Comparison of ENCODE assay signal across 17 cellular contexts in genomic region chr4:76755756-76756155, GRCh38.
DNase-seq lines count a peak whose midpoint lies in the region; ATAC-seq and TF ChIP-seq lines count a peak whose summit lies in the region.
"Had no signal": no experiment of that assay in that cellular context is flagged by ENCODE, and none has a peak within 500 bp of the region (broad histone marks: within the 10 kb centered on the region; RNA-seq: fewer than 3 reads in every experiment).

No MANE protein-coding gene starts in this region.

- ATAC-seq in HG02571 (IDR thresholded peaks at IDR 0.05; ENCODE audit: unreplicated experiment) (no peak), GM21619 (IDR thresholded peaks at IDR 0.05; ENCODE audit: unreplicated experiment) (no peak)
- ATAC-seq: A549, GM12878, HCT116 had no signal

- no peak overlapping the region for H3K56ac ChIP-seq in mesendoderm (ENCODE audit: low read length)

- no peak overlapping the region for H2BK5ac ChIP-seq in mesendoderm (ENCODE audit: low read length)

- TF ChIP-seq CTCF in ascending aorta (IDR thresholded peaks at IDR 0.05), result no peak

- peak; percentile 28 for DNase-seq in EL
- DNase-seq in ascending aorta (ENCODE audit: low spot score in 2 of 2), result no peak
- no peak for DNase-seq in mesendoderm
- peak; percentile 38 for DNase-seq in renal cortical epithelial cell (ENCODE audit: low read depth)
- no peak for DNase-seq in activated CD4-positive, alpha-beta T cell treated with anti-CD3 and anti-CD28 coated beads, Interleukin-2, amount 50 U/mL, for 48 hours
- DNase-seq in DMS153 (lab: John Stamatoyannopoulos, UW), result no peak
- DNase-seq: COR-L47, NCI-H1417 treated with DMSO at 0.1 percent for 48 hours, NCI-H2029 treated with DMSO at 0.1 percent for 48 hours, NCI-H510A, NCI-H82, SHP77 treated with DMSO at 0.1 percent for 48 hours had no signal

- H2BK15ac ChIP-seq in mesendoderm (replicated peaks; ENCODE audit: low read depth), result no peak overlapping the region

- intact Hi-C loops in ascending aorta (cut with DNase I), result loop anchor here (2.0 to 10.0 kb wide), 5 partner anchors 143 to 561 kb away; partner anchors contain the start of gene CCNG2

- no peak overlapping the region for H4K8ac ChIP-seq in mesendoderm (ENCODE audit: low read depth, low read length)

- no peak overlapping the region for H3K4ac ChIP-seq in mesendoderm (ENCODE audit: low read depth, low read length)

- H3K9me3 ChIP-seq in ascending aorta, result no peaks in the 10 kb centered on the region

- H3K9ac ChIP-seq in mesendoderm (ENCODE audit: low read length), result no peak overlapping the region

- no peaks in the 10 kb centered on the region for H3K79me2 ChIP-seq in mesendoderm (ENCODE audit: control insufficient read depth, insufficient read depth, low read length)

- no peak overlapping the region for H4K5ac ChIP-seq in mesendoderm (ENCODE audit: low read length)

- H3K4me3 ChIP-seq in ascending aorta, result no peak overlapping the region
- H3K4me3 ChIP-seq in mesendoderm (ENCODE audit: low read length), result no peak overlapping the region
- H3K4me3 ChIP-seq: A549, GM12878 had no signal

- no peak overlapping the region for H2AK5ac ChIP-seq in mesendoderm (ENCODE audit: low read length)

- H3K36me3 ChIP-seq in ascending aorta (peaks cover 40 to 41% of the 10 kb centered on the region in 2 donors), mesendoderm (ENCODE audit: control insufficient read depth, insufficient read depth, low read length) (peaks cover 3% of the 10 kb centered on the region)

- H3K27me3 ChIP-seq in ascending aorta, result no peaks in the 10 kb centered on the region
- no peaks in the 10 kb centered on the region for H3K27me3 ChIP-seq in mesendoderm (ENCODE audit: insufficient read depth, low read length, poor library complexity)

- no peak overlapping the region for H3K4me2 ChIP-seq in mesendoderm (ENCODE audit: low read length)
- H3K4me2 ChIP-seq: A549 had no signal

- peak overlapping the region; percentile 76 to 79 for H3K27ac ChIP-seq in ascending aorta
- H3K27ac ChIP-seq in mesendoderm (ENCODE audit: low read depth, low read length), result no peak overlapping the region
- H3K27ac ChIP-seq: A549 had no signal

- H3K23ac ChIP-seq in mesendoderm (ENCODE audit: low read length), result peak overlapping the region; percentile 34

- peaks cover 13 to 29% of the 10 kb centered on the region in 2 donors for H3K4me1 ChIP-seq in ascending aorta
- no peaks in the 10 kb centered on the region for H3K4me1 ChIP-seq in mesendoderm (ENCODE audit: control insufficient read depth, low read depth, low read length)

- H3K79me1 ChIP-seq in mesendoderm (ENCODE audit: low read length), result no peaks in the 10 kb centered on the region

- no peak overlapping the region for H3K18ac ChIP-seq in mesendoderm (ENCODE audit: low read length)

- no peak overlapping the region for H2BK120ac ChIP-seq in mesendoderm (ENCODE audit: low read depth, low read length)

Comparison
In these comparisons a context has a peak if more than half of its experiments do, and no peak if none do; other contexts are left out.
1. DNase-seq: peak in EL (single experiment) and renal cortical epithelial cell (single experiment); none in ascending aorta (0 of 2), mesendoderm (single experiment), activated CD4-positive, alpha-beta T cell treated with anti-CD3 and anti-CD28 coated beads, Interleukin-2, amount 50 U/mL, for 48 hours (0 of 2) and DMS153 (single experiment).